ENCODE assay signal across 1 cellular context in genomic region chr1:241635556-241636179, GRCh38.
A peak's percentile ranks its signal among the peaks of the same experiment; 100 is the strongest.
TF ChIP-seq lines count a peak whose summit lies in the region.

No MANE protein-coding gene starts in this region.

TF ChIP-seq in GM12878, 131 proteins besides CTCF, POLR2A, EP300 and RAD21 (continued from another document):
- TF ChIP-seq, protein P1, sequence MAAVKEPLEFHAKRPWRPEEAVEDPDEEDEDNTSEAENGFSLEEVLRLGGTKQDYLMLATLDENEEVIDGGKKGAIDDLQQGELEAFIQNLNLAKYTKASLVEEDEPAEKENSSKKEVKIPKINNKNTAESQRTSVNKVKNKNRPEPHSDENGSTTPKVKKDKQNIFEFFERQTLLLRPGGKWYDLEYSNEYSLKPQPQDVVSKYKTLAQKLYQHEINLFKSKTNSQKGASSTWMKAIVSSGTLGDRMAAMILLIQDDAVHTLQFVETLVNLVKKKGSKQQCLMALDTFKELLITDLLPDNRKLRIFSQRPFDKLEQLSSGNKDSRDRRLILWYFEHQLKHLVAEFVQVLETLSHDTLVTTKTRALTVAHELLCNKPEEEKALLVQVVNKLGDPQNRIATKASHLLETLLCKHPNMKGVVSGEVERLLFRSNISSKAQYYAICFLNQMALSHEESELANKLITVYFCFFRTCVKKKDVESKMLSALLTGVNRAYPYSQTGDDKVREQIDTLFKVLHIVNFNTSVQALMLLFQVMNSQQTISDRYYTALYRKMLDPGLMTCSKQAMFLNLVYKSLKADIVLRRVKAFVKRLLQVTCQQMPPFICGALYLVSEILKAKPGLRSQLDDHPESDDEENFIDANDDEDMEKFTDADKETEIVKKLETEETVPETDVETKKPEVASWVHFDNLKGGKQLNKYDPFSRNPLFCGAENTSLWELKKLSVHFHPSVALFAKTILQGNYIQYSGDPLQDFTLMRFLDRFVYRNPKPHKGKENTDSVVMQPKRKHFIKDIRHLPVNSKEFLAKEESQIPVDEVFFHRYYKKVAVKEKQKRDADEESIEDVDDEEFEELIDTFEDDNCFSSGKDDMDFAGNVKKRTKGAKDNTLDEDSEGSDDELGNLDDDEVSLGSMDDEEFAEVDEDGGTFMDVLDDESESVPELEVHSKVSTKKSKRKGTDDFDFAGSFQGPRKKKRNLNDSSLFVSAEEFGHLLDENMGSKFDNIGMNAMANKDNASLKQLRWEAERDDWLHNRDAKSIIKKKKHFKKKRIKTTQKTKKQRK (IDR thresholded peaks at IDR 0.05; ENCODE audit: low read depth, low read length) = no peak
- TF ChIP-seq YY1 (IDR thresholded peaks at IDR 0.05; ENCODE audit: low read depth, low read length) (peak; percentile 94), TARDBP (IDR thresholded peaks at IDR 0.05; ENCODE audit: borderline replicate concordance) (no peak), SIN3A (IDR thresholded peaks at IDR 0.05; ENCODE audit: low read depth, low read length) (no peak), POU2F2 (IDR thresholded peaks at IDR 0.05; ENCODE audit: borderline replicate concordance, low read depth, low read length) (peak; percentile 12; the same call in 1 of the 3 replicates), BCL11A (IDR thresholded peaks at IDR 0.05; ENCODE audit: low read depth, low read length) (no peak), GABPA (IDR thresholded peaks at IDR 0.05; ENCODE audit: low read depth) (no peak), TBL1XR1 (IDR thresholded peaks at IDR 0.05; ENCODE audit: low read depth, low read length) (no peak), SMAD1 (IDR thresholded peaks at IDR 0.05; ENCODE audit: low read depth, partially characterized antibody) (no peak), SMC3 (IDR thresholded peaks at IDR 0.05; ENCODE audit: borderline replicate concordance, low read length) (no peak), ZNF24 (IDR thresholded peaks at IDR 0.05) (no peak), E4F1 (IDR thresholded peaks at IDR 0.05; ENCODE audit: borderline replicate concordance, partially characterized antibody) (no peak), BHLHE40 (IDR thresholded peaks at IDR 0.05; ENCODE audit: borderline replicate concordance in 1 of 2, low read depth in 2 of 2, low read length in 1 of 2) (no peak), SP1 (IDR thresholded peaks at IDR 0.05; ENCODE audit: low read depth, low read length) (no peak), NFIC (IDR thresholded peaks at IDR 0.05; ENCODE audit: low read depth, low read length) (0 out of 2 replicates have a peak, but pooled peaks have one; percentile 33), NRF1 (conservative IDR thresholded peaks at IDR 0.05; ENCODE audit: low read depth, low read length) (no peak), USF1 (IDR thresholded peaks at IDR 0.05; ENCODE audit: borderline replicate concordance, extremely low read length, insufficient read depth, low read depth, low read length) (no peak), BMI1 (IDR thresholded peaks at IDR 0.05; ENCODE audit: borderline replicate concordance) (no peak), ZSCAN29 (IDR thresholded peaks at IDR 0.05) (no peak), NR2C1 (IDR thresholded peaks at IDR 0.05) (no peak), DPF2 (IDR thresholded peaks at IDR 0.05) (no peak), YBX1 (IDR thresholded peaks at IDR 0.05) (no peak), ZBED1 (IDR thresholded peaks at IDR 0.05; ENCODE audit: borderline replicate concordance) (no peak), ASH2L (IDR thresholded peaks at IDR 0.05; ENCODE audit: borderline replicate concordance, low read depth) (no peak)
- TF ChIP-seq, protein P2, sequence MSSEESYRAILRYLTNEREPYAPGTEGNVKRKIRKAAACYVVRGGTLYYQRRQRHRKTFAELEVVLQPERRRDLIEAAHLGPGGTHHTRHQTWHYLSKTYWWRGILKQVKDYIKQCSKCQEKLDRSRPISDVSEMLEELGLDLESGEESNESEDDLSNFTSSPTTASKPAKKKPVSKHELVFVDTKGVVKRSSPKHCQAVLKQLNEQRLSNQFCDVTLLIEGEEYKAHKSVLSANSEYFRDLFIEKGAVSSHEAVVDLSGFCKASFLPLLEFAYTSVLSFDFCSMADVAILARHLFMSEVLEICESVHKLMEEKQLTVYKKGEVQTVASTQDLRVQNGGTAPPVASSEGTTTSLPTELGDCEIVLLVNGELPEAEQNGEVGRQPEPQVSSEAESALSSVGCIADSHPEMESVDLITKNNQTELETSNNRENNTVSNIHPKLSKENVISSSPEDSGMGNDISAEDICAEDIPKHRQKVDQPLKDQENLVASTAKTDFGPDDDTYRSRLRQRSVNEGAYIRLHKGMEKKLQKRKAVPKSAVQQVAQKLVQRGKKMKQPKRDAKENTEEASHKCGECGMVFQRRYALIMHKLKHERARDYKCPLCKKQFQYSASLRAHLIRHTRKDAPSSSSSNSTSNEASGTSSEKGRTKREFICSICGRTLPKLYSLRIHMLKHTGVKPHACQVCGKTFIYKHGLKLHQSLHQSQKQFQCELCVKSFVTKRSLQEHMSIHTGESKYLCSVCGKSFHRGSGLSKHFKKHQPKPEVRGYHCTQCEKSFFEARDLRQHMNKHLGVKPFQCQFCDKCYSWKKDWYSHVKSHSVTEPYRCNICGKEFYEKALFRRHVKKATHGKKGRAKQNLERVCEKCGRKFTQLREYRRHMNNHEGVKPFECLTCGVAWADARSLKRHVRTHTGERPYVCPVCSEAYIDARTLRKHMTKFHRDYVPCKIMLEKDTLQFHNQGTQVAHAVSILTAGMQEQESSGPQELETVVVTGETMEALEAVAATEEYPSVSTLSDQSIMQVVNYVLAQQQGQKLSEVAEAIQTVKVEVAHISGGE (CRISPR knock-in tag; IDR thresholded peaks at IDR 0.05) = no peak
